In the genomic region with DNA sequence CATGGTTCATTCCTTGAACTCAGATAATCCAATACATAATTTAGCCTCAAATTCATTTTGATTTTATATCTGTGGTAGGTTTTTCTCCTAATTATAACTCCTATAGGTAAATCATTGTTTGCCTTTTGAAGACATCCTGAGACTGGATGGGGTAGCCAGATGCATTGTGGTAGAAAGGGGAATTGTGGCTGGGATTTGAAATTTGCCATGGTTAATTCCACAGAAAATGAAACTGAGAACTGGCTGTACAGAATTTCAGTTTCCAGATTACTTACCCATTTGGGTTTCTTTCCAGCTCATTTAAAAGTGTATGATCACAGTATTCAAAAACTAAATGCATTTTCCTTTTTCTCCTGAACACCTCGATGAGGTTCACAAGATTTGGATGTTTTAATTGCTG, we compare ENCODE assay signal across 14 cellular contexts. TPM values are rescaled to one million over a fixed set of nuclear protein-coding genes. Genes with fewer than 3 reads are reported as not detected.
A peak's percentile ranks its signal among the peaks of the same experiment; 100 is the strongest.
DNase-seq lines count a peak whose midpoint lies in the region; ATAC-seq, FAIRE-seq and TF ChIP-seq lines count a peak whose summit lies in the region.
"Had no signal": no experiment of that assay in that cellular context is flagged by ENCODE, and none has a peak within 500 bp of the region (broad histone marks: within the 10 kb centered on the region; RNA-seq: fewer than 3 reads in every experiment).

No MANE protein-coding gene starts in this region.

- no peaks in the 10 kb centered on the region for H3K9me3 ChIP-seq in OCI-LY3 (ENCODE audit: insufficient read depth, low read length)

- peaks cover 65% of the 10 kb centered on the region for H3K4me1 Mint-ChIP-seq in activated CD8-positive, alpha-beta memory T cell treated with anti-CD3 and anti-CD28 coated beads, Interleukin-2, amount 10 ng/mL, durations not matched to agents 7 days and 5 days
- H3K4me1 Mint-ChIP-seq in activated naive CD8-positive, alpha-beta T cell treated with anti-CD3 and anti-CD28 coated beads, Interleukin-2, amount 10 ng/mL, durations not matched to agents 7 days and 5 days, result peaks cover 54% of the 10 kb centered on the region

- POLR2A ChIA-PET in activated naive CD8-positive, alpha-beta T cell treated with anti-CD3 and anti-CD28 coated beads, Interleukin-2, amount 10 ng/mL, durations not matched to agents 7 days and 5 days (lab: Charles Lee), result interaction anchor here (1.8 to 7.1 kb wide), 4 partner anchors 93 to 105 kb away, joined by 5 to 166 read pairs (median 54); partner anchors contain the start of gene SOS1
- POLR2A ChIA-PET in RWPE1 (lab: Yijun Ruan, JAX; ENCODE audit: low non-redundant PET), result no interaction called here

- no peaks in the 10 kb centered on the region for H3K27me3 Mint-ChIP-seq in activated CD8-positive, alpha-beta memory T cell treated with anti-CD3 and anti-CD28 coated beads, Interleukin-2, amount 10 ng/mL, durations not matched to agents 7 days and 5 days
- H3K27me3 Mint-ChIP-seq in activated naive CD8-positive, alpha-beta T cell treated with anti-CD3 and anti-CD28 coated beads, Interleukin-2, amount 10 ng/mL, durations not matched to agents 7 days and 5 days, result no peaks in the 10 kb centered on the region

- TF ChIP-seq CTCF in OCI-LY3 (IDR thresholded peaks at IDR 0.05; ENCODE audit: low read depth, low read length) (no peak), RWPE1 (conservative IDR thresholded peaks at IDR 0.05; ENCODE audit: low read depth) (no peak)

- H3K36me3 ChIP-seq in OCI-LY3 (replicated peaks; ENCODE audit: low read depth, low read length), result no peaks in the 10 kb centered on the region

- no peak overlapping the region for H3K4me3 Mint-ChIP-seq in activated CD8-positive, alpha-beta memory T cell treated with anti-CD3 and anti-CD28 coated beads, Interleukin-2, amount 10 ng/mL, durations not matched to agents 7 days and 5 days
- H3K4me3 Mint-ChIP-seq in activated naive CD8-positive, alpha-beta T cell treated with anti-CD3 and anti-CD28 coated beads, Interleukin-2, amount 10 ng/mL, durations not matched to agents 7 days and 5 days, result peak overlapping the region; percentile 57

- peaks cover 26% of the 10 kb centered on the region for H3K36me3 Mint-ChIP-seq in activated CD8-positive, alpha-beta memory T cell treated with anti-CD3 and anti-CD28 coated beads, Interleukin-2, amount 10 ng/mL, durations not matched to agents 7 days and 5 days
- H3K36me3 Mint-ChIP-seq in activated naive CD8-positive, alpha-beta T cell treated with anti-CD3 and anti-CD28 coated beads, Interleukin-2, amount 10 ng/mL, durations not matched to agents 7 days and 5 days, result peaks cover 21% of the 10 kb centered on the region

- H3K4me2 ChIP-seq in OCI-LY3 (ENCODE audit: low read length), result peak overlapping the region; percentile 53

- FAIRE-seq in GM19239 (lab: Jason Lieb, UNC), result peak; percentile 45

- no peak for DNase-seq in activated CD8-positive, alpha-beta memory T cell treated with anti-CD3 and anti-CD28 coated beads, Interleukin-2, amount 10 ng/mL, durations not matched to agents 7 days and 5 days
- no peak for DNase-seq in activated CD8-positive, alpha-beta memory T cell treated with anti-CD3 and anti-CD28 coated beads, Interleukin-2, amount 50 U/mL, for 4 hours
- DNase-seq in GM19239 (ENCODE audit: insufficient read length, low spot score) (no peak), RWPE1 (ENCODE audit: low spot score) (no peak)
- no peak for DNase-seq in activated naive CD8-positive, alpha-beta T cell treated with anti-CD3 and anti-CD28 coated beads, Interleukin-2, amount 10 ng/mL, durations not matched to agents 7 days and 5 days
- DNase-seq: GDM1, H7, NCI-H1092 treated with DMSO at 0.1 percent for 48 hours, NCI-H524 treated with DMSO at 0.1 percent for 48 hours had no signal

- CTCF ChIA-PET in activated CD8-positive, alpha-beta memory T cell treated with anti-CD3 and anti-CD28 coated beads, Interleukin-2, amount 10 ng/mL, durations not matched to agents 7 days and 5 days (lab: Charles Lee), result interaction anchor here (0.9 to 6.3 kb wide), 6 partner anchors 8 to 278 kb away, joined by 3 to 183 read pairs (median 63); partner anchors contain the start of gene SOS1
- CTCF ChIA-PET in RWPE1 (lab: Yijun Ruan, JAX), result interaction anchor here (0.6 kb wide), 1 partner anchor 224 kb away, joined by 5 read pairs; no protein-coding TSS in a partner anchor

- peaks cover 19% of the 10 kb centered on the region for H3K4me1 ChIP-seq in OCI-LY3 (ENCODE audit: low read length)

- H3K9ac ChIP-seq in OCI-LY3 (ENCODE audit: low read length), result no peak overlapping the region

- H3K27me3 ChIP-seq in OCI-LY3 (ENCODE audit: low read depth, low read length), result no peaks in the 10 kb centered on the region

- no peak for ATAC-seq in activated CD8-positive, alpha-beta memory T cell treated with anti-CD3 and anti-CD28 coated beads, Interleukin-2, amount 10 ng/mL, durations not matched to agents 7 days and 5 days
- ATAC-seq in activated naive CD8-positive, alpha-beta T cell treated with anti-CD3 and anti-CD28 coated beads, Interleukin-2, amount 10 ng/mL, durations not matched to agents 7 days and 5 days (ENCODE audit: low read depth), result no peak
- ATAC-seq in GM18870 (IDR thresholded peaks at IDR 0.05; ENCODE audit: unreplicated experiment), result no peak
- no peak for ATAC-seq in HG02571 (IDR thresholded peaks at IDR 0.05; ENCODE audit: unreplicated experiment)

- H3K79me2 ChIP-seq in OCI-LY3 (ENCODE audit: low read length), result no peaks in the 10 kb centered on the region

- H3K27ac ChIP-seq in OCI-LY3 (ENCODE audit: low read length) (no peak overlapping the region), RWPE1 (no peak overlapping the region)
- H3K27ac ChIP-seq: C4-2B had no signal

- H3K4me3 ChIP-seq in OCI-LY3 (ENCODE audit: low read length), result 0 out of 2 replicates have a peak overlapping the region, but pooled peaks have one; percentile 8

- peaks cover 4% of the 10 kb centered on the region for H3K9me3 Mint-ChIP-seq in activated CD8-positive, alpha-beta memory T cell treated with anti-CD3 and anti-CD28 coated beads, Interleukin-2, amount 10 ng/mL, durations not matched to agents 7 days and 5 days (ENCODE audit: low read depth)
- peaks cover 7% of the 10 kb centered on the region for H3K9me3 Mint-ChIP-seq in activated naive CD8-positive, alpha-beta T cell treated with anti-CD3 and anti-CD28 coated beads, Interleukin-2, amount 10 ng/mL, durations not matched to agents 7 days and 5 days

- no peaks in the 10 kb centered on the region for H4K20me1 ChIP-seq in OCI-LY3 (ENCODE audit: insufficient read depth, low read length)

- H3K27ac Mint-ChIP-seq in activated CD8-positive, alpha-beta memory T cell treated with anti-CD3 and anti-CD28 coated beads, Interleukin-2, amount 10 ng/mL, durations not matched to agents 7 days and 5 days, result peak overlapping the region; percentile 67
- H3K27ac Mint-ChIP-seq in activated naive CD8-positive, alpha-beta T cell treated with anti-CD3 and anti-CD28 coated beads, Interleukin-2, amount 10 ng/mL, durations not matched to agents 7 days and 5 days, result peak overlapping the region; percentile 71

- H2AFZ ChIP-seq in OCI-LY3 (ENCODE audit: low read depth, low read length), result no peak overlapping the region

RNA-seq across cellular contexts. Expression of gene CDKL4, which starts 18.2 kb away (rescaled TPM):
- total RNA-seq in activated CD8-positive, alpha-beta memory T cell treated with anti-CD3 and anti-CD28 coated beads, Interleukin-2, amount 10 ng/mL, durations not matched to agents 7 days and 5 days, result 1 to 10 TPM in 1 of 2 experiments, under 1 TPM in 1; 0.32 to 1.1 TPM
- 1 to 10 TPM in 1 of 2 experiments, under 1 TPM in 1; 0.50 to 1.2 TPM for total RNA-seq in activated naive CD8-positive, alpha-beta T cell treated with anti-CD3 and anti-CD28 coated beads, Interleukin-2, amount 10 ng/mL, durations not matched to agents 7 days and 5 days
- total RNA-seq: H7, MCF 10A had no signal
